1 cellular context compared by ENCODE assay signal in genomic region chr19:39507715-39508364, GRCh38.
TF ChIP-seq lines count a peak whose summit lies in the region.

No MANE protein-coding gene starts in this region.

TF ChIP-seq in GM12878, 131 proteins besides CTCF, POLR2A, EP300 and RAD21:
- no peak for TF ChIP-seq ELK1 (IDR thresholded peaks at IDR 0.05; ENCODE audit: low read depth, low read length)
- no peak for TF ChIP-seq TCF12 (IDR thresholded peaks at IDR 0.05; ENCODE audit: low read depth, low read length)
- no peak for TF ChIP-seq POLR2AphosphoS5 (IDR thresholded peaks at IDR 0.05; ENCODE audit: low read length)
- TF ChIP-seq NR2F1 (conservative IDR thresholded peaks at IDR 0.05): no peak
- no peak for TF ChIP-seq SMAD5 (IDR thresholded peaks at IDR 0.05; ENCODE audit: low read depth)
- TF ChIP-seq RFX5 (IDR thresholded peaks at IDR 0.05; ENCODE audit: low read depth, low read length): no peak
- TF ChIP-seq E2F8 (IDR thresholded peaks at IDR 0.05; ENCODE audit: low read depth, partially characterized antibody): no peak
- no peak for TF ChIP-seq NRF1 (conservative IDR thresholded peaks at IDR 0.05; ENCODE audit: low read depth, low read length)
- TF ChIP-seq ZBTB4 (CRISPR knock-in tag; IDR thresholded peaks at IDR 0.05): no peak
- TF ChIP-seq REST (IDR thresholded peaks at IDR 0.05; ENCODE audit: low read depth, low read length): no peak
- no peak for TF ChIP-seq JUND (IDR thresholded peaks at IDR 0.05; ENCODE audit: low read depth, low read length)
- no peak for TF ChIP-seq YY1 (IDR thresholded peaks at IDR 0.05; ENCODE audit: low read depth, low read length)
